7 cellular contexts compared by ENCODE assay signal in genomic region chr18:66560092-66560491, GRCh38. TPM values are rescaled to one million over a fixed set of nuclear protein-coding genes. Genes with fewer than 3 reads are reported as not detected.
DNase-seq lines count a peak whose midpoint lies in the region; ATAC-seq, FAIRE-seq and TF ChIP-seq lines count a peak whose summit lies in the region.

No MANE protein-coding gene starts in this region.

- intact Hi-C loops in psoas muscle (cut with DNase I) = no loop called here

- no peak overlapping the region for H3K4me3 ChIP-seq in psoas muscle

- ATAC-seq in psoas muscle = no peak

- 67 to 72% (median 68%) methylated on average over 4 of the region's 4 CpGs for WGBS in psoas muscle, 3 donors

- FAIRE-seq in HTR-8/SVneo (lab: Jason Lieb, UNC) = no peak

- H3K4me1 ChIP-seq in psoas muscle = no peaks in the 10 kb centered on the region

- H3K27ac ChIP-seq in psoas muscle = no peak overlapping the region

- peak; percentile 4 for TF ChIP-seq CTCF in psoas muscle (IDR thresholded peaks at IDR 0.05)

- H3K27me3 ChIP-seq in psoas muscle (ENCODE audit: insufficient read depth in 3 of 3, low read length in 2 of 3) = no peaks in the 10 kb centered on the region

- H3K36me3 ChIP-seq in psoas muscle (ENCODE audit: insufficient read depth in 1 of 2, low read depth in 1 of 2) = no peaks in the 10 kb centered on the region

- DNase-seq in HK-2 (ENCODE audit: unreplicated experiment) = peak; percentile 1
- DNase-seq in NCI-H345 (lab: John Stamatoyannopoulos, UW) = peak; percentile 55
- DNase-seq in dermis microvascular lymphatic vessel endothelial cell (ENCODE audit: low read depth in 2 of 2) = peak; percentile 60 to 68
- DNase-seq in psoas muscle = no peak
- DNase-seq in NK-92 treated with Interleukin-12 subunit alpha and Interleukin-12 subunit beta, amount 100 ng/mL, for 24 hours (lab: John Stamatoyannopoulos, UW) = no peak
- DNase-seq in HTR-8/SVneo (ENCODE audit: insufficient read length, low spot score) = no peak
- no peak for DNase-seq in stimulated activated CD4-positive, alpha-beta T cell treated with anti-CD3 and anti-CD28 coated beads, Interleukin-15, amount 100 ng/mL, for 24 hours

- no peaks in the 10 kb centered on the region for H3K9me3 ChIP-seq in psoas muscle

RNA-seq across cellular contexts. Expression of gene CDH19, which starts 43.8 kb away (rescaled TPM):
- under 0.01 TPM in 2 replicates for total RNA-seq in dermis microvascular lymphatic vessel endothelial cell
- under 1 TPM; 0.13 to 0.41 (median 0.28) TPM for total RNA-seq in psoas muscle
- polyA plus RNA-seq in psoas muscle = under 1 TPM; 0.17 to 0.32 (median 0.24) TPM

Comparison
In these comparisons a context has a peak if more than half of its experiments do, and no peak if none do; other contexts are left out.
1. DNase-seq: peak in HK-2 (single experiment), NCI-H345 (single experiment) and dermis microvascular lymphatic vessel endothelial cell (2 of 2); none in psoas muscle (0 of 2), NK-92 treated with Interleukin-12 subunit alpha and Interleukin-12 subunit beta, amount 100 ng/mL, for 24 hours (single experiment), HTR-8/SVneo (single experiment) and stimulated activated CD4-positive, alpha-beta T cell treated with anti-CD3 and anti-CD28 coated beads, Interleukin-15, amount 100 ng/mL, for 24 hours (single experiment).